ENCODE assay signal across 8 cellular contexts in genomic region chr11:3947084-3947483, GRCh38.
DNase-seq lines count a peak whose midpoint lies in the region; ATAC-seq and TF ChIP-seq lines count a peak whose summit lies in the region.

No MANE protein-coding gene starts in this region.

- no peak for TF ChIP-seq CTCF in astrocyte of the spinal cord (IDR thresholded peaks at IDR 0.05; ENCODE audit: low read depth, low read length)

- H3K27me3 ChIP-seq in muscle layer of duodenum (ENCODE audit: low read depth, low read length) (no peaks in the 10 kb centered on the region), HAP-1 (ENCODE audit: low read depth) (no peaks in the 10 kb centered on the region)

- H3K4me3 ChIP-seq in astrocyte of the spinal cord (ENCODE audit: low read depth, low read length) (no peak overlapping the region), muscle layer of duodenum (ENCODE audit: low read depth in 1 of 2, low read length in 2 of 2) (peak overlapping the region; percentile 19 to 27), HAP-1 (no peak overlapping the region)

- DNase-seq in H4 (ENCODE audit: low spot score) (peak; percentile 81), NCI-H2029 treated with DMSO at 0.1 percent for 48 hours (lab: John Stamatoyannopoulos, UW) (peak; percentile 14), astrocyte of the spinal cord (ENCODE audit: low read depth, low spot score) (peak; percentile 63), HAP-1 (ENCODE audit: low spot score in 2 of 2) (no peak), NCI-H748 (lab: John Stamatoyannopoulos, UW; ENCODE audit: unreplicated experiment) (no peak), LoVo (ENCODE audit: low spot score) (no peak)

- H3K36me3 ChIP-seq in muscle layer of duodenum (ENCODE audit: control insufficient read depth in 1 of 2, insufficient read depth in 2 of 2, low read length in 2 of 2) (no peaks in the 10 kb centered on the region), HAP-1 (replicated peaks) (no peaks in the 10 kb centered on the region)

- peak overlapping the region; percentile 92 for H3K27ac ChIP-seq in muscle layer of duodenum (ENCODE audit: low read length)

- ATAC-seq in GM18502 (IDR thresholded peaks at IDR 0.05; ENCODE audit: poor library complexity, unreplicated experiment) = peak; percentile 70

- H3K9me3 ChIP-seq in muscle layer of duodenum (ENCODE audit: control insufficient read depth in 1 of 2, low read length in 2 of 2) (no peaks in the 10 kb centered on the region), HAP-1 (no peaks in the 10 kb centered on the region)

- peaks cover 44 to 55% of the 10 kb centered on the region in 2 donors for H3K4me1 ChIP-seq in muscle layer of duodenum (ENCODE audit: control insufficient read depth in 1 of 2, insufficient read depth in 2 of 2, low read length in 2 of 2)
- H3K4me1 ChIP-seq in HAP-1 = no peaks in the 10 kb centered on the region

- in situ Hi-C loops in astrocyte of the spinal cord (cut with HindIII; ENCODE audit: low sequenced_read_pairs) (no loop called here), HAP-1 (cut with MboI; ENCODE audit: low sequenced_read_pairs) (no loop called here)

Comparison
In these comparisons a context has a peak if more than half of its experiments do, and no peak if none do; other contexts are left out.
1. DNase-seq: peak in H4 (single experiment), NCI-H2029 treated with DMSO at 0.1 percent for 48 hours (single experiment) and astrocyte of the spinal cord (single experiment); none in HAP-1 (0 of 2), NCI-H748 (single experiment) and LoVo (single experiment).
2. H3K4me3 ChIP-seq: peak in muscle layer of duodenum (2 of 2); none in astrocyte of the spinal cord (single experiment) and HAP-1 (single experiment).